ENCODE assay signal across 8 cellular contexts in the genomic region with DNA sequence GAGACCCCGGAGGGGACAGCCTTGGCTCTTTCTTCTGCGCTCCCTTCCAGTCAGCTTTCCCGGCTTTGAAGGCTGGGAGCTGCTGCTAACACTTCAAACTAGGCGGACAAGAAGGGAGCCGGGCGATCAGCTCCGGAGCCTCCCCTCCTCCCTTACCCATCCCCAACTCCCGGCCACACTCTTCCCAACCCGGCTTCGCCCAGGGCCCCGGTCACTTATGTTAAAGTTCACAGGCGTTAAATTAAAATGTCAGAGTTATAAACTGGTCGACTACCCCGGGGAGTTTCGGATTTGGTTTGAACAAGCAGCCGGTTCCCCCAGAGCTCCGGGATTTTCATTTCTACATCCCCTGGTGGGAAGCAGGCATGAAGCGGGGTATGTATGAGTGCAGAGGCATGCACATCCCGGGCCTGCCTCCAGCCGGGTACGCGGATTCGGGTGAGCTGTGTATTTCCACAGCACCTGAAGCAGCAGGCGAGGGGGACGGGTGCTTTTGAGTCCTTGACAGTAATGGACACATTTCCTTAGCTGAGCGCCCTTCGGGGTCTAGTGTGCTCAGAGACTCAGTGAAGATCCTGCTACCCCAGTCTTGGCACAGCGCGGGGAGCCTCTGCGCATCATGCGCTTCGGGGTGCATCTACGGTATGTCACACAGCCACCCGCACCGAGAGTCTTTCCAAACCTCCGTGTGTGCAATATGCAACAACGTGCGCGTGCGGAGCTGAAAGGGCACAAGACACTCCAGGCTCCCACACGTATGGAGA. TPM values are rescaled to one million over a fixed set of nuclear protein-coding genes. Genes with fewer than 3 reads are reported as not detected.
DNase-seq lines count a peak whose midpoint lies in the region; ATAC-seq and TF ChIP-seq lines count a peak whose summit lies in the region.

No MANE protein-coding gene starts in this region.

- H3K4me3 ChIP-seq in brain microvascular endothelial cell (ENCODE audit: low read depth, low read length) (peak overlapping the region; percentile 74), skeletal muscle satellite cell (ENCODE audit: low read length) (peak overlapping the region; percentile 76)

- H3K27ac ChIP-seq in brain microvascular endothelial cell, result no peak overlapping the region

- peaks cover 0 to 6% (median 2%) of the 10 kb centered on the region in 6 donors for H3K9me3 Mint-ChIP-seq in immature natural killer cell

- H3K9me3 ChIP-seq in skeletal muscle satellite cell (replicated peaks; ENCODE audit: low read length), result no peaks in the 10 kb centered on the region

- in situ Hi-C loops in brain microvascular endothelial cell (cut with HindIII; ENCODE audit: low pct_ligation_motif_present, low sequenced_read_pairs), result no loop called here

- H3K4me2 ChIP-seq in skeletal muscle satellite cell (ENCODE audit: low read length), result peak overlapping the region; percentile 97

- no peaks in the 10 kb centered on the region for H3K36me3 Mint-ChIP-seq in immature natural killer cell

- peaks cover 0 to 11% (median 5%) of the 10 kb centered on the region in 3 donors for H3K27me3 Mint-ChIP-seq in immature natural killer cell (ENCODE audit: low read depth in 3 of 3)

- H3K4me1 ChIP-seq in skeletal muscle satellite cell (ENCODE audit: control insufficient read depth, insufficient read depth, low read length), result peaks cover 26% of the 10 kb centered on the region

- H3K27ac Mint-ChIP-seq in immature natural killer cell, result no peak overlapping the region

- no peak for TF ChIP-seq CTCF in brain microvascular endothelial cell (IDR thresholded peaks at IDR 0.05; ENCODE audit: low read depth, low read length, missing control alignments)

- peak overlapping the region; percentile 50 to 83 (median 69) for H3K4me3 Mint-ChIP-seq in immature natural killer cell

- ATAC-seq in esophagus mucosa, result no peak
- ATAC-seq in HG03378 (IDR thresholded peaks at IDR 0.05; ENCODE audit: unreplicated experiment), result no peak
- ATAC-seq in HG03571 (IDR thresholded peaks at IDR 0.05; ENCODE audit: unreplicated experiment), result no peak

- peaks cover 9 to 24% of the 10 kb centered on the region in 2 donors for H3K4me1 Mint-ChIP-seq in immature natural killer cell

- H3K36me3 ChIP-seq in brain microvascular endothelial cell (replicated peaks) (no peaks in the 10 kb centered on the region), skeletal muscle satellite cell (ENCODE audit: insufficient read depth, low read length) (no peaks in the 10 kb centered on the region)

- peak; percentile 17 for DNase-seq in MV-4-11 (lab: John Stamatoyannopoulos, UW)
- peak; percentile 9 for DNase-seq in brain microvascular endothelial cell
- no peak for DNase-seq in immature natural killer cell
- DNase-seq in NCI-H226, result no peak

- H3K27me3 ChIP-seq in brain microvascular endothelial cell (replicated peaks), result peaks cover 2% of the 10 kb centered on the region
- H3K27me3 ChIP-seq in skeletal muscle satellite cell (ENCODE audit: control insufficient read depth, insufficient read depth, low read length), result peaks cover 91% of the 10 kb centered on the region

- no peak overlapping the region for H3K9ac ChIP-seq in skeletal muscle satellite cell (ENCODE audit: low read depth, low read length)

RNA-seq across cellular contexts. Expression of gene UNC5C, which starts 0.9 kb away (rescaled TPM):
- polyA plus RNA-seq in immature natural killer cell, result not detected
- under 0.01 TPM in 1 of 2 replicates, not detected in the other for total RNA-seq in skeletal muscle satellite cell (2012; rRNA removed)
- 0.16 TPM for total RNA-seq in esophagus mucosa

Comparison
In these comparisons a context has a peak if more than half of its experiments do, and no peak if none do; other contexts are left out.
1. DNase-seq: peak in MV-4-11 (single experiment) and brain microvascular endothelial cell (single experiment); none in immature natural killer cell (0 of 3) and NCI-H226 (single experiment).